ENCODE assay signal across 19 cellular contexts in genomic region chr1:230077011-230077410, GRCh38. TPM values are rescaled to one million over a fixed set of nuclear protein-coding genes. Genes with fewer than 3 reads are reported as not detected.
DNase-seq lines count a peak whose midpoint lies in the region; ATAC-seq and TF ChIP-seq lines count a peak whose summit lies in the region.
"Had no signal": no experiment of that assay in that cellular context is flagged by ENCODE, and none has a peak within 500 bp of the region (broad histone marks: within the 10 kb centered on the region; RNA-seq: fewer than 3 reads in every experiment).

No MANE protein-coding gene starts in this region.

- intact Hi-C loops in activated naive CD4-positive, alpha-beta T cell treated with anti-CD3 and anti-CD28 coated beads for 36 hours (cut with micrococcal nuclease): loop anchor here (1.0 kb wide), 1 partner anchor 9 kb away; no protein-coding TSS in a partner anchor

- H3K27me3 ChIP-seq in brain microvascular endothelial cell (replicated peaks): no peaks in the 10 kb centered on the region
- H3K27me3 ChIP-seq: body of pancreas, testis had no signal

- no peak overlapping the region for H3K4me3 ChIP-seq in brain microvascular endothelial cell (ENCODE audit: low read depth, low read length)
- H3K4me3 ChIP-seq: body of pancreas, GM23338, skin epidermis, testis had no signal

- H3K27ac ChIP-seq in KOPT-K1 (ENCODE audit: low read depth, low read length, poor library complexity, severe bottlenecking) (peak overlapping the region; percentile 46), brain microvascular endothelial cell (peak overlapping the region; percentile 6)
- H3K27ac ChIP-seq: body of pancreas, skin epidermis, testis had no signal

- peak overlapping the region; percentile 70 for H3K27ac Mint-ChIP-seq in activated naive CD4-positive, alpha-beta T cell treated with anti-CD3 and anti-CD28 coated beads for 36 hours
- H3K27ac Mint-ChIP-seq in stimulated activated naive CD8-positive, alpha-beta T cell treated with anti-CD3 and anti-CD28 coated beads, Interleukin-15, Interleukin-2, amounts not matched to agents 100 ng/mL and 50 ng/mL, for 24 hours: peak overlapping the region; percentile 99
- H3K27ac Mint-ChIP-seq: GM23338 had no signal

- no peaks in the 10 kb centered on the region for H3K9me3 Mint-ChIP-seq in activated naive CD4-positive, alpha-beta T cell treated with anti-CD3 and anti-CD28 coated beads for 36 hours
- no peaks in the 10 kb centered on the region for H3K9me3 Mint-ChIP-seq in stimulated activated naive CD8-positive, alpha-beta T cell treated with anti-CD3 and anti-CD28 coated beads, Interleukin-15, Interleukin-2, amounts not matched to agents 100 ng/mL and 50 ng/mL, for 24 hours
- H3K9me3 Mint-ChIP-seq: effector memory CD8-positive, alpha-beta T cell had no signal

- in situ Hi-C loops in brain microvascular endothelial cell (cut with HindIII; ENCODE audit: low pct_ligation_motif_present, low sequenced_read_pairs): no loop called here

- CTCF ChIA-PET in activated naive CD4-positive, alpha-beta T cell treated with anti-CD3 and anti-CD28 coated beads for 36 hours (lab: Charles Lee): interaction anchor here (0.9 to 3.0 kb wide), 2 partner anchors 8 to 33 kb away, joined by 4 to 10 read pairs; no protein-coding TSS in a partner anchor

- no peak for ATAC-seq in GM21529 (IDR thresholded peaks at IDR 0.05; ENCODE audit: unreplicated experiment)
- ATAC-seq: body of pancreas; effector memory CD8-positive, alpha-beta T cell; GM23338 had no signal

- DNase-seq in activated naive CD4-positive, alpha-beta T cell treated with anti-CD3 and anti-CD28 coated beads for 36 hours: no peak
- no peak for DNase-seq in activated naive CD4-positive, alpha-beta T cell treated with anti-CD3 and anti-CD28 coated beads, Interleukin-2, amount 50 U/mL, for 16 hours
- DNase-seq in brain microvascular endothelial cell: no peak
- no peak for DNase-seq in C1 segment of cervical spinal cord (lab: John Stamatoyannopoulos, UW)
- DNase-seq: AML-193; body of pancreas; Calu3; effector memory CD8-positive, alpha-beta T cell; glutamatergic neuron; Kasumi-1; NCI-H1105 treated with DMSO at 0.1 percent for 48 hours; NCI-H2081 treated with DMSO at 0.1 percent for 48 hours; testis had no signal

- no peak for TF ChIP-seq CTCF in brain microvascular endothelial cell (IDR thresholded peaks at IDR 0.05; ENCODE audit: low read depth, low read length, missing control alignments)

- no peaks in the 10 kb centered on the region for H3K9me3 ChIP-seq in KOPT-K1 (ENCODE audit: insufficient read depth, low read length, poor library complexity, severe bottlenecking)
- H3K9me3 ChIP-seq: body of pancreas, testis had no signal

- peaks cover 54% of the 10 kb centered on the region for H3K4me1 Mint-ChIP-seq in activated naive CD4-positive, alpha-beta T cell treated with anti-CD3 and anti-CD28 coated beads for 36 hours (ENCODE audit: low read depth)
- H3K4me1 Mint-ChIP-seq in stimulated activated naive CD8-positive, alpha-beta T cell treated with anti-CD3 and anti-CD28 coated beads, Interleukin-15, Interleukin-2, amounts not matched to agents 100 ng/mL and 50 ng/mL, for 24 hours (ENCODE audit: low read depth): peaks cover 62% of the 10 kb centered on the region

- no peak overlapping the region for H3K4me3 Mint-ChIP-seq in activated naive CD4-positive, alpha-beta T cell treated with anti-CD3 and anti-CD28 coated beads for 36 hours
- H3K4me3 Mint-ChIP-seq in stimulated activated naive CD8-positive, alpha-beta T cell treated with anti-CD3 and anti-CD28 coated beads, Interleukin-15, Interleukin-2, amounts not matched to agents 100 ng/mL and 50 ng/mL, for 24 hours: peak overlapping the region; percentile 24
- H3K4me3 Mint-ChIP-seq: effector memory CD8-positive, alpha-beta T cell; GM23338 had no signal

- no peaks in the 10 kb centered on the region for H3K27me3 Mint-ChIP-seq in activated naive CD4-positive, alpha-beta T cell treated with anti-CD3 and anti-CD28 coated beads for 36 hours (ENCODE audit: low read depth)
- H3K27me3 Mint-ChIP-seq in stimulated activated naive CD8-positive, alpha-beta T cell treated with anti-CD3 and anti-CD28 coated beads, Interleukin-15, Interleukin-2, amounts not matched to agents 100 ng/mL and 50 ng/mL, for 24 hours: no peaks in the 10 kb centered on the region
- H3K27me3 Mint-ChIP-seq: effector memory CD8-positive, alpha-beta T cell; progenitor cell of endocrine pancreas had no signal

- H3K36me3 Mint-ChIP-seq in activated naive CD4-positive, alpha-beta T cell treated with anti-CD3 and anti-CD28 coated beads for 36 hours (ENCODE audit: low read depth): peaks cover 34% of the 10 kb centered on the region
- peaks cover 38% of the 10 kb centered on the region for H3K36me3 Mint-ChIP-seq in stimulated activated naive CD8-positive, alpha-beta T cell treated with anti-CD3 and anti-CD28 coated beads, Interleukin-15, Interleukin-2, amounts not matched to agents 100 ng/mL and 50 ng/mL, for 24 hours (ENCODE audit: low read depth)

- H3K36me3 ChIP-seq in KOPT-K1 (ENCODE audit: insufficient read depth, low read length) (peaks cover 56% of the 10 kb centered on the region), brain microvascular endothelial cell (replicated peaks) (no peaks in the 10 kb centered on the region)

RNA-seq across cellular contexts. Expression of gene GALNT2, which starts 10.0 kb away (rescaled TPM):
- 10 to 100 TPM; 59.8 to 62.4 TPM for total RNA-seq in activated naive CD4-positive, alpha-beta T cell treated with anti-CD3 and anti-CD28 coated beads for 36 hours
